In genomic region chr19:36749613-36750012, GRCh38 we compare ENCODE assay signal across 8 cellular contexts. TPM values are rescaled to one million over a fixed set of nuclear protein-coding genes. Genes with fewer than 3 reads are reported as not detected.
A peak's percentile ranks its signal among the peaks of the same experiment; 100 is the strongest.
DNase-seq lines count a peak whose midpoint lies in the region; ATAC-seq, FAIRE-seq and TF ChIP-seq lines count a peak whose summit lies in the region.
"Not testable (repeated sequence)": the region's sequence is repeated elsewhere in the genome, so short reads cannot be mapped to it uniquely, and the experiment has no call there.

No MANE protein-coding gene starts in this region.

- not testable (repeated sequence) for ATAC-seq in K562, right cardiac atrium

- H3K4me1 Mint-ChIP-seq in progenitor cell of endocrine pancreas (ENCODE audit: low read depth), result not testable (repeated sequence)

- H3K9me1 ChIP-seq in K562 (ENCODE audit: control insufficient read depth, insufficient read depth, low read length), result not testable (repeated sequence)

- not testable (repeated sequence) for H3K27ac ChIP-seq in BLaER1 treated with 17β-estradiol and CSF1 and Interleukin-3, amounts not matched to agents 10 nM and 100 nM; HUES64 (ENCODE audit: low read depth, low read length); K562 (ENCODE audit: extremely low read depth, low read depth, low read length); right cardiac atrium (ENCODE audit: low read length); liver (ENCODE audit: low read depth in 1 of 2, low read length in 2 of 2); subcutaneous abdominal adipose tissue (ENCODE audit: low read depth, low read length)

- CTCF ChIA-PET in K562 (lab: Yijun Ruan, JAX; ENCODE audit: low intra/inter-chr PET ratio), result not testable (repeated sequence)

- peaks cover 92% of the 10 kb centered on the region for H3K36me3 Mint-ChIP-seq in progenitor cell of endocrine pancreas (ENCODE audit: insufficient read depth)

- intact Hi-C loops in K562 (cut with micrococcal nuclease); right cardiac atrium (cut with DNase I): not testable (repeated sequence)

- H3K27ac Mint-ChIP-seq in progenitor cell of endocrine pancreas, result peak overlapping the region; percentile 25

- H3K4me2 ChIP-seq in BLaER1 treated with 17β-estradiol and CSF1 and Interleukin-3, amounts not matched to agents 10 nM and 100 nM; K562 (ENCODE audit: insufficient read depth, low read length): not testable (repeated sequence)

- not testable (repeated sequence) for H3K27me3 ChIP-seq in BLaER1 treated with 17β-estradiol and CSF1 and Interleukin-3, amounts not matched to agents 10 nM and 100 nM; HUES64 (ENCODE audit: insufficient read depth, low read length); K562 (ENCODE audit: control insufficient read depth in 2 of 2, insufficient read depth in 2 of 2, low read length in 2 of 2); right cardiac atrium (ENCODE audit: control insufficient read depth, insufficient read depth); liver (ENCODE audit: control insufficient read depth in 4 of 4, insufficient read depth in 4 of 4, low read length in 3 of 4)
- peaks cover 0 to 17% (median 0%) of the 10 kb centered on the region in 5 donors for H3K27me3 ChIP-seq in subcutaneous abdominal adipose tissue (ENCODE audit: control insufficient read depth in 5 of 5, insufficient read depth in 4 of 5, low read length in 5 of 5)

- in situ Hi-C loops in K562 (cut with MboI), result not testable (repeated sequence)

- peaks cover 100% of the 10 kb centered on the region in 11 experiments for H3K36me3 ChIP-seq in BLaER1 treated with 17β-estradiol and CSF1 and Interleukin-3, amounts not matched to agents 10 nM and 100 nM
- H3K36me3 ChIP-seq in HUES64 (ENCODE audit: insufficient read depth, low read length) (peaks cover 98% of the 10 kb centered on the region), K562 (ENCODE audit: control insufficient read depth, insufficient read depth, low read length) (peaks cover 79% of the 10 kb centered on the region), liver (ENCODE audit: control insufficient read depth in 4 of 4, insufficient read depth in 3 of 4, low read depth in 1 of 4, low read length in 3 of 4) (peaks cover 10 to 57% (median 50%) of the 10 kb centered on the region in 4 donors), subcutaneous abdominal adipose tissue (ENCODE audit: control insufficient read depth in 5 of 5, insufficient read depth in 5 of 5, low read length in 5 of 5) (peaks cover 28 to 55% (median 44%) of the 10 kb centered on the region in 5 donors)

- not testable (repeated sequence) for TF ChIP-seq RAD21 in K562 (CRISPR knock-in tag; conservative IDR thresholded peaks at IDR 0.05 in 1 of 2, IDR thresholded peaks at IDR 0.05 in 1 of 2); liver (IDR thresholded peaks at IDR 0.05)

- H3K27me3 Mint-ChIP-seq in progenitor cell of endocrine pancreas, result not testable (repeated sequence)

- peak overlapping the region; percentile 15 to 56 (median 45); a peak in 18 of 20 replicates for H3K4me3 ChIP-seq in BLaER1 treated with 17β-estradiol and CSF1 and Interleukin-3, amounts not matched to agents 10 nM and 100 nM
- H3K4me3 ChIP-seq in HUES64 (ENCODE audit: low read length) (peak overlapping the region; percentile 25), right cardiac atrium (ENCODE audit: low read length) (peak overlapping the region; percentile 15), liver (ENCODE audit: low read depth in 1 of 3, low read length in 3 of 3) (peak overlapping the region in 2 of 3 donors; percentile 25 to 79), subcutaneous abdominal adipose tissue (ENCODE audit: low read depth in 1 of 5, low read length in 5 of 5) (peak overlapping the region; percentile 45 to 57 (median 56))
- not testable (repeated sequence) for H3K4me3 ChIP-seq in K562

- DNase-seq in H54 (ENCODE audit: insufficient read length, low spot score); K562 (ENCODE audit: extremely low read depth in 1 of 4, low spot score in 3 of 4); right cardiac atrium; progenitor cell of endocrine pancreas (ENCODE audit: low spot score, unreplicated experiment): not testable (repeated sequence)

- BruUV-seq in K562 (replicated peaks; lab: Mats Ljungman, UMichigan), result not testable (repeated sequence)

- TF ChIP-seq EP300 in K562 (IDR thresholded peaks at IDR 0.05; ENCODE audit: low read length), result not testable (repeated sequence)

- not testable (repeated sequence) for H3K9ac ChIP-seq in BLaER1 treated with 17β-estradiol and CSF1 and Interleukin-3, amounts not matched to agents 10 nM and 100 nM; HUES64 (ENCODE audit: low read depth, low read length); K562 (ENCODE audit: insufficient read depth in 1 of 2, low read depth in 2 of 2, low read length in 2 of 2); liver (ENCODE audit: low read depth in 1 of 2, low read length in 2 of 2)
- peak overlapping the region in 1 of 5 donors; percentile 81 for H3K9ac ChIP-seq in subcutaneous abdominal adipose tissue (ENCODE audit: low read length in 5 of 5)

- H3K79me2 ChIP-seq in K562 (ENCODE audit: control insufficient read depth, insufficient read depth, low read length), result not testable (repeated sequence)

- H4K20me1 ChIP-seq in BLaER1 treated with 17β-estradiol and CSF1 and Interleukin-3, amounts not matched to agents 10 nM and 100 nM; K562 (replicated peaks; ENCODE audit: control insufficient read depth, insufficient read depth, low read length): not testable (repeated sequence)

- not testable (repeated sequence) for H3K4me3 Mint-ChIP-seq in progenitor cell of endocrine pancreas (ENCODE audit: low read depth)

- not testable (repeated sequence) for H3K4me1 ChIP-seq in BLaER1 treated with 17β-estradiol and CSF1 and Interleukin-3, amounts not matched to agents 10 nM and 100 nM; HUES64 (ENCODE audit: insufficient read depth, low read length); K562 (replicated peaks in 1 of 2; ENCODE audit: control insufficient read depth in 2 of 2, insufficient read depth in 2 of 2, low read length in 2 of 2); right cardiac atrium (ENCODE audit: control insufficient read depth, insufficient read depth, low read length); liver (ENCODE audit: control insufficient read depth in 4 of 4, insufficient read depth in 4 of 4, low read length in 3 of 4)
- H3K4me1 ChIP-seq in subcutaneous abdominal adipose tissue (ENCODE audit: control insufficient read depth in 5 of 5, insufficient read depth in 5 of 5, low read length in 5 of 5), result peaks cover 0 to 25% (median 0%) of the 10 kb centered on the region in 5 donors

- POLR2A ChIA-PET in K562 (lab: Yijun Ruan, JAX), result not testable (repeated sequence)

- WGBS in HUES64, result 98% methylated on average over 8 of the region's 8 CpGs
- WGBS in K562 (ENCODE audit: insufficient coverage, low coverage, missing lambda C conversion rate), result 75% methylated on average over 8 of the region's 8 CpGs
- WGBS in right cardiac atrium, result 99% methylated on average over 8 of the region's 8 CpGs
- 99% methylated on average over 8 of the region's 8 CpGs for WGBS in liver

- not testable (repeated sequence) for TF ChIP-seq POLR2A in H54 (IDR thresholded peaks at IDR 0.05; ENCODE audit: low read depth, low read length); K562 (conservative IDR thresholded peaks at IDR 0.05)

- FAIRE-seq in H54 (lab: Jason Lieb, UNC), result peak; percentile 43
- FAIRE-seq in K562 (lab: Jason Lieb, UNC), result not testable (repeated sequence)

- peaks cover 61% of the 10 kb centered on the region for H3K9me3 Mint-ChIP-seq in progenitor cell of endocrine pancreas (ENCODE audit: low read depth)

- TF ChIP-seq CTCF in K562 (IDR thresholded peaks at IDR 0.05 in 2 of 3, conservative IDR thresholded peaks at IDR 0.05 in 1 of 3; ENCODE audit: insufficient read depth in 2 of 3, low read depth in 1 of 3, low read length in 3 of 3); liver (IDR thresholded peaks at IDR 0.05; ENCODE audit: low read depth, low read length, missing input control); progenitor cell of endocrine pancreas (IDR thresholded peaks at IDR 0.05; ENCODE audit: unreplicated experiment): not testable (repeated sequence)

- H2AFZ ChIP-seq in K562 (ENCODE audit: low read depth, low read length), result not testable (repeated sequence)

- H3K9me3 ChIP-seq in BLaER1 treated with 17β-estradiol and CSF1 and Interleukin-3, amounts not matched to agents 10 nM and 100 nM (replicated peaks in 1 of 11), result peaks cover 100% of the 10 kb centered on the region in 11 experiments
- H3K9me3 ChIP-seq in HUES64 (ENCODE audit: insufficient read depth, low read depth, low read length) (peaks cover 96% of the 10 kb centered on the region), K562 (replicated peaks; ENCODE audit: control insufficient read depth, insufficient read depth, low read depth, low read length) (peaks cover 53% of the 10 kb centered on the region), right cardiac atrium (ENCODE audit: control insufficient read depth, low read length) (peaks cover 33% of the 10 kb centered on the region), liver (ENCODE audit: control insufficient read depth in 4 of 4, low read length in 3 of 4) (peaks cover 50 to 89% (median 66%) of the 10 kb centered on the region in 4 donors), subcutaneous abdominal adipose tissue (ENCODE audit: control insufficient read depth in 5 of 5, low read length in 5 of 5) (peaks cover 69 to 99% (median 94%) of the 10 kb centered on the region in 5 donors)

RNA-seq across cellular contexts. Expression of gene ZNF850, which starts 23.0 kb away (rescaled TPM):
- polyA plus RNA-seq in HUES64 (2013, experiment 1 of 2), result 4.3 TPM
- 4.2 TPM for polyA plus RNA-seq in HUES64 (2013, experiment 2 of 2)
- total RNA-seq in K562 (2011; cell fraction: chromatin; rRNA removed; ENCODE audit: low replicate concordance), result 13.7 and 31.2 TPM in 2 replicates
- total RNA-seq in K562 (2011; cell fraction: nucleolus; rRNA removed), result 16.7 and 20.5 TPM in 2 replicates
- total RNA-seq in K562 (2011; cell fraction: nucleoplasm; rRNA removed), result 17.1 and 18.5 TPM in 2 replicates
- total RNA-seq in K562 (2014; rRNA removed) (5.3 and 6.6 TPM in 2 replicates), K562 (2014; rRNA removed; fragmentation: Illumina TruSeq; extraction: Trizol) (13.0 and 16.2 TPM in 2 replicates), K562 (2015; rRNA removed; fragmentation: Illumina TruSeq; extraction: Trizol) (10.1 and 11.2 TPM in 2 replicates), K562 (2021) (8.6 and 10.4 TPM in 2 replicates), right cardiac atrium (1 to 10 TPM; 4.0 to 4.7 (median 4.5) TPM), liver (1 to 10 TPM; 3.2 to 5.0 TPM), progenitor cell of endocrine pancreas (16.7 and 17.6 TPM in 2 replicates)
- polyA plus RNA-seq in K562 (2011; rRNA removed) (5.9 and 6.5 TPM in 2 replicates), K562 (2014; fragmentation: Illumina TruSeq; extraction: Trizol) (2.5 and 2.9 TPM in 2 replicates), K562 (2014; fragmentation: Nextera tagmentation; extraction: Ambion mirVana) (1 to 10 TPM; 1.2 to 1.8 TPM), K562 (2014; rRNA removed) (4.8 and 5.3 TPM in 2 replicates), right cardiac atrium (1.2 TPM), liver (under 1 TPM; 0.15 to 0.20 TPM)
- 2.1 and 4.2 TPM in 2 replicates for polyA plus RNA-seq in K562 (2011; cell fraction: cytosol; rRNA removed)
- 3.3 and 5.8 TPM in 2 replicates for polyA plus RNA-seq in K562 (2011; cell fraction: nucleus; rRNA removed)
- 2.1 and 2.5 TPM in 2 replicates for polyA plus RNA-seq in K562 (2012)
- polyA minus RNA-seq in K562 (2011; rRNA and poly(A)+ RNA removed), result 20.6 and 26.8 TPM in 2 replicates
- polyA minus RNA-seq in K562 (2011; cell fraction: cytosol; rRNA and poly(A)+ RNA removed), result 4.4 and 7.4 TPM in 2 replicates
- polyA minus RNA-seq in K562 (2011; cell fraction: nucleus; rRNA and poly(A)+ RNA removed), result 4.0 and 10.0 TPM in 2 replicates
